14 cellular contexts compared by ENCODE assay signal in genomic region chrX:41472231-41472815, GRCh38.
"Had no signal": no experiment of that assay in that cellular context is flagged by ENCODE, and none has a peak within 500 bp of the region (broad histone marks: within the 10 kb centered on the region; RNA-seq: fewer than 3 reads in every experiment).

No MANE protein-coding gene starts in this region.

- FAIRE-seq: colon had no signal

- H3K9me3 Mint-ChIP-seq: neural crest cell; stimulated activated naive CD8-positive, alpha-beta T cell treated with anti-CD3 and anti-CD28 coated beads, Interleukin-15, amount 100 ng/mL, for 72 hours had no signal

- H3K4me1 Mint-ChIP-seq: stimulated activated naive CD8-positive, alpha-beta T cell treated with anti-CD3 and anti-CD28 coated beads, Interleukin-15, amount 100 ng/mL, for 72 hours had no signal

- H3K27ac Mint-ChIP-seq: mesothelial cell of epicardium; stimulated activated naive CD8-positive, alpha-beta T cell treated with anti-CD3 and anti-CD28 coated beads, Interleukin-15, amount 100 ng/mL, for 72 hours had no signal

- H3K27me3 Mint-ChIP-seq: stimulated activated naive CD8-positive, alpha-beta T cell treated with anti-CD3 and anti-CD28 coated beads, Interleukin-15, amount 100 ng/mL, for 72 hours had no signal

- ATAC-seq: stimulated activated naive CD8-positive, alpha-beta T cell treated with anti-CD3 and anti-CD28 coated beads, Interleukin-15, amount 100 ng/mL, for 72 hours had no signal

- H3K4me3 Mint-ChIP-seq: mesothelial cell of epicardium; neural crest cell; stimulated activated naive CD8-positive, alpha-beta T cell treated with anti-CD3 and anti-CD28 coated beads, Interleukin-15, amount 100 ng/mL, for 72 hours had no signal

- DNase-seq: activated CD4-positive, alpha-beta T cell treated with anti-CD3 and anti-CD28 coated beads, Interleukin-2, amount 50 U/mL, for 4 hours; activated CD4-positive, CD25-positive, alpha-beta regulatory T cell treated with anti-CD3 and anti-CD28 coated beads, Interleukin-2, amount 50 U/mL, for 72 hours; activated naive CD4-positive, alpha-beta T cell treated with anti-CD3 and anti-CD28 coated beads, Interleukin-2, amount 50 U/mL, for 16 hours; activated T-cell treated with anti-CD3 and anti-CD28 coated beads, Interleukin-2, amount 50 U/mL, for 1 hour; caudate nucleus; hippocampal formation; ovary; stimulated activated CD4-positive, alpha-beta T cell treated with anti-CD3 and anti-CD28 coated beads, Interleukin-1b, Interleukin-23, amount 100 ng/mL, for 48 hours; stimulated activated naive CD8-positive, alpha-beta T cell treated with anti-CD3 and anti-CD28 coated beads, Interleukin-15, amount 100 ng/mL, for 72 hours; T-helper 1 cell; T1000 had no signal
